In the genomic region with DNA sequence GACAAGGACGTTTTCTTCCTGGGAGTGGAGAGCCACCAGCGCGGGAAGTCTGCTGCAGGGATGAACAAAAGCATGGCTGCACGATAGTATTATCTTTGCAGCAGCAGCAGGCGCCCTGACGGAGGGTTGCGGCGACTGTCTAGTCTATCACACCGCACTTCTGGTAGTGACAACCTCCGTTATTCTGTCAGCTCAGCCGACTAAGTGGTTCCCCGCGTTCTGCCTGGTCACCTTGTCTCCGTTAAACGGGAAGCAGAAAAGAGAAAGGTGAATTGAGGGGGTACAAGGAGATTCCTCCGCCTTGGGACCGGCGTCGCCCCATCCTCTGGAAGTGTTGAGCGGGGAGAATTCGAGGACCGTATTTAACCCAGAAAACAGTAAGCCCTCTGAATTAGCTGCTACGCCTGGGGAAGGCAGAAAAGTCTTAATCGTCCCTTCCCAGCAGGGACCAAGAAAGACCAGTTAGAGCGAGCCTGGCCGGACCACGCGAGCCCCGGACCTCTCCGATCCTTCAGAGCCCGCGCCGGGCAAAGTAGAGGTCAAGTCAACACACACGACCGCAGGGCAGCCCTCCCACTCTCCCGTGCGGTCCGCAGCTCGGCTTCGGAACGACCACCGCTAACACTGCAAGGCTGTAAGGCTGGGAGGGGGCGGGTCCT, we compare ENCODE assay signal across 1 cellular context.
TF ChIP-seq lines count a peak whose summit lies in the region.

No MANE protein-coding gene starts in this region.

TF ChIP-seq in K562, 482 proteins besides CTCF, POLR2A, EP300 and RAD21 (continued from another document and continues in another):
- TF ChIP-seq ELF2 (CRISPR knock-in tag; IDR thresholded peaks at IDR 0.05): no peak
- no peak for TF ChIP-seq KDM2B (CRISPR knock-in tag; IDR thresholded peaks at IDR 0.05)
- no peak for TF ChIP-seq MEF2D (tag; conservative IDR thresholded peaks at IDR 0.05; ENCODE audit: low read depth)
- no peak for TF ChIP-seq HMGN3 (IDR thresholded peaks at IDR 0.05; ENCODE audit: borderline replicate concordance, extremely low read depth, insufficient read length, low read depth, low read length)
- TF ChIP-seq BCLAF1 (IDR thresholded peaks at IDR 0.05; ENCODE audit: borderline replicate concordance in 1 of 2, control insufficient read depth in 1 of 2, low read depth in 2 of 2, low read length in 1 of 2): no peak
- TF ChIP-seq, protein P1, sequence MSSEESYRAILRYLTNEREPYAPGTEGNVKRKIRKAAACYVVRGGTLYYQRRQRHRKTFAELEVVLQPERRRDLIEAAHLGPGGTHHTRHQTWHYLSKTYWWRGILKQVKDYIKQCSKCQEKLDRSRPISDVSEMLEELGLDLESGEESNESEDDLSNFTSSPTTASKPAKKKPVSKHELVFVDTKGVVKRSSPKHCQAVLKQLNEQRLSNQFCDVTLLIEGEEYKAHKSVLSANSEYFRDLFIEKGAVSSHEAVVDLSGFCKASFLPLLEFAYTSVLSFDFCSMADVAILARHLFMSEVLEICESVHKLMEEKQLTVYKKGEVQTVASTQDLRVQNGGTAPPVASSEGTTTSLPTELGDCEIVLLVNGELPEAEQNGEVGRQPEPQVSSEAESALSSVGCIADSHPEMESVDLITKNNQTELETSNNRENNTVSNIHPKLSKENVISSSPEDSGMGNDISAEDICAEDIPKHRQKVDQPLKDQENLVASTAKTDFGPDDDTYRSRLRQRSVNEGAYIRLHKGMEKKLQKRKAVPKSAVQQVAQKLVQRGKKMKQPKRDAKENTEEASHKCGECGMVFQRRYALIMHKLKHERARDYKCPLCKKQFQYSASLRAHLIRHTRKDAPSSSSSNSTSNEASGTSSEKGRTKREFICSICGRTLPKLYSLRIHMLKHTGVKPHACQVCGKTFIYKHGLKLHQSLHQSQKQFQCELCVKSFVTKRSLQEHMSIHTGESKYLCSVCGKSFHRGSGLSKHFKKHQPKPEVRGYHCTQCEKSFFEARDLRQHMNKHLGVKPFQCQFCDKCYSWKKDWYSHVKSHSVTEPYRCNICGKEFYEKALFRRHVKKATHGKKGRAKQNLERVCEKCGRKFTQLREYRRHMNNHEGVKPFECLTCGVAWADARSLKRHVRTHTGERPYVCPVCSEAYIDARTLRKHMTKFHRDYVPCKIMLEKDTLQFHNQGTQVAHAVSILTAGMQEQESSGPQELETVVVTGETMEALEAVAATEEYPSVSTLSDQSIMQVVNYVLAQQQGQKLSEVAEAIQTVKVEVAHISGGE (CRISPR knock-in tag; IDR thresholded peaks at IDR 0.05): 0 out of 6 replicates have a peak, but pooled peaks of 1 of the 3 experiments have one; percentile 22
- TF ChIP-seq ZNF232 (CRISPR knock-in tag; IDR thresholded peaks at IDR 0.05): no peak
- TF ChIP-seq ETS2 (tag; IDR thresholded peaks at IDR 0.05; ENCODE audit: borderline replicate concordance, poor library complexity, severe bottlenecking): no peak
- TF ChIP-seq ZNF76 (CRISPR knock-in tag; IDR thresholded peaks at IDR 0.05; ENCODE audit: borderline replicate concordance): no peak
- TF ChIP-seq NCOA1 (IDR thresholded peaks at IDR 0.05; ENCODE audit: low read depth): peak; percentile 21; the same call in 1 of the 2 replicates
- TF ChIP-seq ETS1 (conservative IDR thresholded peaks at IDR 0.05; ENCODE audit: control insufficient read depth, low read depth, low read length): peak; percentile 39; the same call in 1 of the 2 replicates
- TF ChIP-seq ZNF277 (CRISPR knock-in tag; IDR thresholded peaks at IDR 0.05; ENCODE audit: borderline replicate concordance): no peak
- TF ChIP-seq ZNF431 (CRISPR knock-in tag; IDR thresholded peaks at IDR 0.05): no peak
- no peak for TF ChIP-seq ZC3H11A (IDR thresholded peaks at IDR 0.05; ENCODE audit: low read depth, low read length)
- TF ChIP-seq, protein P2, sequence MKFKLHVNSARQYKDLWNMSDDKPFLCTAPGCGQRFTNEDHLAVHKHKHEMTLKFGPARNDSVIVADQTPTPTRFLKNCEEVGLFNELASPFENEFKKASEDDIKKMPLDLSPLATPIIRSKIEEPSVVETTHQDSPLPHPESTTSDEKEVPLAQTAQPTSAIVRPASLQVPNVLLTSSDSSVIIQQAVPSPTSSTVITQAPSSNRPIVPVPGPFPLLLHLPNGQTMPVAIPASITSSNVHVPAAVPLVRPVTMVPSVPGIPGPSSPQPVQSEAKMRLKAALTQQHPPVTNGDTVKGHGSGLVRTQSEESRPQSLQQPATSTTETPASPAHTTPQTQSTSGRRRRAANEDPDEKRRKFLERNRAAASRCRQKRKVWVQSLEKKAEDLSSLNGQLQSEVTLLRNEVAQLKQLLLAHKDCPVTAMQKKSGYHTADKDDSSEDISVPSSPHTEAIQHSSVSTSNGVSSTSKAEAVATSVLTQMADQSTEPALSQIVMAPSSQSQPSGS (CRISPR knock-in tag; IDR thresholded peaks at IDR 0.05): no peak
- TF ChIP-seq TAF9B (IDR thresholded peaks at IDR 0.05; ENCODE audit: partially characterized antibody): no peak
- TF ChIP-seq SREBF1 (IDR thresholded peaks at IDR 0.05; ENCODE audit: borderline replicate concordance, low read depth, low read length): no peak
- no peak for TF ChIP-seq ASH1L (IDR thresholded peaks at IDR 0.05; ENCODE audit: borderline replicate concordance, low read depth, partially characterized antibody)
- no peak for TF ChIP-seq ZNF347 (CRISPR knock-in tag; IDR thresholded peaks at IDR 0.05; ENCODE audit: low read depth)
- no peak for TF ChIP-seq LARP7 (IDR thresholded peaks at IDR 0.05)
- no peak for TF ChIP-seq THRA (IDR thresholded peaks at IDR 0.05)
- no peak for TF ChIP-seq ZFP91 (CRISPR knock-in tag; IDR thresholded peaks at IDR 0.05)
- no peak for TF ChIP-seq ZC3H4 (CRISPR knock-in tag; IDR thresholded peaks at IDR 0.05; ENCODE audit: borderline replicate concordance)
- no peak for TF ChIP-seq MAFF (IDR thresholded peaks at IDR 0.05; ENCODE audit: low read length)
- peak; percentile 75 for TF ChIP-seq CXXC5 (CRISPR knock-in tag; IDR thresholded peaks at IDR 0.05)
- no peak for TF ChIP-seq HNRNPK (IDR thresholded peaks at IDR 0.05; ENCODE audit: low read depth, low read length, poor library complexity, severe bottlenecking)
- no peak for TF ChIP-seq ZNF239 (CRISPR knock-in tag; IDR thresholded peaks at IDR 0.05)
- TF ChIP-seq RBM17 (IDR thresholded peaks at IDR 0.05; ENCODE audit: borderline replicate concordance, low read depth, low read length): no peak
- no peak for TF ChIP-seq TEAD1 (CRISPR knock-in tag; IDR thresholded peaks at IDR 0.05)
- TF ChIP-seq ZBTB7A (IDR thresholded peaks at IDR 0.05; ENCODE audit: borderline replicate concordance, control insufficient read depth, low read depth, low read length): no peak
- TF ChIP-seq XRCC4 (IDR thresholded peaks at IDR 0.05; ENCODE audit: extremely low read depth, insufficient read depth, insufficient read length): no peak
- TF ChIP-seq, protein P3, sequence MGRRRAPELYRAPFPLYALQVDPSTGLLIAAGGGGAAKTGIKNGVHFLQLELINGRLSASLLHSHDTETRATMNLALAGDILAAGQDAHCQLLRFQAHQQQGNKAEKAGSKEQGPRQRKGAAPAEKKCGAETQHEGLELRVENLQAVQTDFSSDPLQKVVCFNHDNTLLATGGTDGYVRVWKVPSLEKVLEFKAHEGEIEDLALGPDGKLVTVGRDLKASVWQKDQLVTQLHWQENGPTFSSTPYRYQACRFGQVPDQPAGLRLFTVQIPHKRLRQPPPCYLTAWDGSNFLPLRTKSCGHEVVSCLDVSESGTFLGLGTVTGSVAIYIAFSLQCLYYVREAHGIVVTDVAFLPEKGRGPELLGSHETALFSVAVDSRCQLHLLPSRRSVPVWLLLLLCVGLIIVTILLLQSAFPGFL (CRISPR knock-in tag; IDR thresholded peaks at IDR 0.05): no peak
- TF ChIP-seq ATF3 (IDR thresholded peaks at IDR 0.05): no peak
- no peak; the same call in 1 of the 2 replicates for TF ChIP-seq ATF3 (CRISPR knock-in tag; conservative IDR thresholded peaks at IDR 0.05)
- 0 out of 2 replicates have a peak, but pooled peaks have one; percentile 31 for TF ChIP-seq E2F3 (CRISPR knock-in tag; IDR thresholded peaks at IDR 0.05)
- TF ChIP-seq HSF4 (CRISPR knock-in tag; IDR thresholded peaks at IDR 0.05; ENCODE audit: borderline replicate concordance): no peak
- TF ChIP-seq, protein P4, sequence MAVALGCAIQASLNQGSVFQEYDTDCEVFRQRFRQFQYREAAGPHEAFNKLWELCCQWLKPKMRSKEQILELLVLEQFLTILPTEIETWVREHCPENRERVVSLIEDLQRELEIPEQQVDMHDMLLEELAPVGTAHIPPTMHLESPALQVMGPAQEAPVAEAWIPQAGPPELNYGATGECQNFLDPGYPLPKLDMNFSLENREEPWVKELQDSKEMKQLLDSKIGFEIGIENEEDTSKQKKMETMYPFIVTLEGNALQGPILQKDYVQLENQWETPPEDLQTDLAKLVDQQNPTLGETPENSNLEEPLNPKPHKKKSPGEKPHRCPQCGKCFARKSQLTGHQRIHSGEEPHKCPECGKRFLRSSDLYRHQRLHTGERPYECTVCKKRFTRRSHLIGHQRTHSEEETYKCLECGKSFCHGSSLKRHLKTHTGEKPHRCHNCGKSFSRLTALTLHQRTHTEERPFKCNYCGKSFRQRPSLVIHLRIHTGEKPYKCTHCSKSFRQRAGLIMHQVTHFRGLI (CRISPR knock-in tag; IDR thresholded peaks at IDR 0.05): no peak
- TF ChIP-seq BRCA1 (IDR thresholded peaks at IDR 0.05): no peak
- TF ChIP-seq BRCA1 (CRISPR knock-in tag; IDR thresholded peaks at IDR 0.05): no peak
